Comparison of ENCODE assay signal across 14 cellular contexts in the genomic region with DNA sequence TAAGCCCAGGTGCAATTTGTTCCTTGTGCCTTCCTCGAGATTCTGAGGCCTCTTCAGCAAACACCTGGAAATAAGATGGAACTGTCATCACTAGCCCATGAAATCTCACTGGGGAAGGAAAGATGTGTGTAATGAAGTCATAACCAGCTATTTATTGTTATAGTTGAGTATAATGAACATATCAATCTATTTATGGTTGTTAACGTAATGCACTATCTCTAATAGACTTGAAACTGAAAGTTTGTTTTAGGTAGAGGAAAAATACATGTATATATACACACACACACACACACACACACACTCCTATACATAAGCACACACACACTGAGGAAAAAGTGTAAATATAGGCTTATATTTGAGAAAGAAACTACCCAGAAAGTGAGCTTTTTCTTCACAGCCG.
DNase-seq lines count a peak whose midpoint lies in the region; ATAC-seq and TF ChIP-seq lines count a peak whose summit lies in the region.
"Had no signal": no experiment of that assay in that cellular context is flagged by ENCODE, and none has a peak within 500 bp of the region (broad histone marks: within the 10 kb centered on the region; RNA-seq: fewer than 3 reads in every experiment).

No MANE protein-coding gene starts in this region.

- TF ChIP-seq CTCF in cardiac muscle cell (IDR thresholded peaks at IDR 0.05; ENCODE audit: low read depth, low read length) = no peak
- TF ChIP-seq CTCF in GM10266 (IDR thresholded peaks at IDR 0.05; ENCODE audit: control insufficient read depth, insufficient read depth, low read depth, missing control alignments) = no peak
- TF ChIP-seq CTCF in spleen (IDR thresholded peaks at IDR 0.05 in 8 of 11, conservative IDR thresholded peaks at IDR 0.05 in 3 of 11) = no peak

- H3K27me3 ChIP-seq in cardiac muscle cell (no peaks in the 10 kb centered on the region), Karpas-422 (ENCODE audit: low read length) (no peaks in the 10 kb centered on the region), spleen (replicated peaks in 1 of 7) (no peaks in the 10 kb centered on the region)
- H3K27me3 ChIP-seq: BE2C had no signal

- H3K4me1 ChIP-seq in cardiac muscle cell (ENCODE audit: low read depth) (peaks cover 31% of the 10 kb centered on the region), Karpas-422 (ENCODE audit: low read length) (peaks cover 100% of the 10 kb centered on the region), spleen (no peaks in the 10 kb centered on the region)
- H3K4me1 ChIP-seq: BE2C had no signal

- 85 to 92% (median 88%) methylated on average over 3 of the region's 3 CpGs for WGBS in spleen, 5 donors

- peak; percentile 68 for ATAC-seq in left ventricle myocardium superior
- ATAC-seq: GM23338 had no signal

- peaks cover 39% of the 10 kb centered on the region for H3K79me2 ChIP-seq in Karpas-422 (ENCODE audit: low read length)

- no peaks in the 10 kb centered on the region for H3K9me2 ChIP-seq in Karpas-422 (replicated peaks; ENCODE audit: insufficient read depth, low read length)

- H3K36me3 ChIP-seq in cardiac muscle cell = peaks cover 10% of the 10 kb centered on the region
- H3K36me3 ChIP-seq in Karpas-422 (ENCODE audit: insufficient read depth, low read length) = peaks cover 50% of the 10 kb centered on the region
- H3K36me3 ChIP-seq in spleen = peaks cover 2 to 100% (median 83%) of the 10 kb centered on the region in 6 donors
- H3K36me3 ChIP-seq: BE2C had no signal

- intact Hi-C loops in cardiac septum (cut with DNase I) = no loop called here
- intact Hi-C loops in left ventricle myocardium superior (cut with micrococcal nuclease) = no loop called here
- intact Hi-C loops in head of caudate nucleus (cut with DNase I) = no loop called here
- intact Hi-C loops in spleen (cut with DNase I; ENCODE audit: low total_unique reads) = no loop called here

- peak overlapping the region; percentile 62 for H3K4me2 ChIP-seq in Karpas-422 (ENCODE audit: low read depth, low read length, poor library complexity, severe bottlenecking)
- H3K4me2 ChIP-seq: GM23338 had no signal

- no peak overlapping the region for H2AFZ ChIP-seq in Karpas-422 (ENCODE audit: low read length)
- H2AFZ ChIP-seq: GM23338 had no signal

- no peak overlapping the region for H3K9ac ChIP-seq in Karpas-422 (ENCODE audit: low read length)

- DNase-seq in cardiac muscle cell (ENCODE audit: low read depth in 1 of 2, low spot score in 1 of 2) (no peak), cardiac septum (ENCODE audit: low spot score) (no peak), GM10266 (ENCODE audit: extremely low spot score) (peak; percentile 14), Karpas-422 (no peak), left ventricle myocardium superior (no peak), head of caudate nucleus (no peak), spleen (no peak)
- DNase-seq: CD4-positive, alpha-beta memory T cell; DMS79; EL; H7 had no signal

- H3K4me3 ChIP-seq in cardiac muscle cell = no peak overlapping the region
- H3K4me3 ChIP-seq in Karpas-422 (ENCODE audit: low read length) = no peak overlapping the region
- H3K4me3 ChIP-seq in spleen = no peak overlapping the region
- H3K4me3 ChIP-seq: GM23338 had no signal

- H3K27ac ChIP-seq in cardiac muscle cell = peak overlapping the region; percentile 65
- peak overlapping the region; percentile 89 for H3K27ac ChIP-seq in Karpas-422 (ENCODE audit: low read length)
- no peak overlapping the region for H3K27ac ChIP-seq in spleen
- H3K27ac ChIP-seq: C4-2B had no signal

- no peaks in the 10 kb centered on the region for H4K20me1 ChIP-seq in Karpas-422 (ENCODE audit: insufficient read depth, low read depth, low read length)

- no peaks in the 10 kb centered on the region for H3K9me3 ChIP-seq in cardiac muscle cell (ENCODE audit: low read depth)
- H3K9me3 ChIP-seq in Karpas-422 (ENCODE audit: low read length) = no peaks in the 10 kb centered on the region
- no peaks in the 10 kb centered on the region for H3K9me3 ChIP-seq in spleen
- H3K9me3 ChIP-seq: BE2C had no signal

- TF ChIP-seq POLR2A in spleen (IDR thresholded peaks at IDR 0.05) = no peak

Comparison
In these comparisons a context has a peak if more than half of its experiments do, and no peak if none do; other contexts are left out.
1. H3K27ac ChIP-seq: peak in cardiac muscle cell (single experiment) and Karpas-422 (single experiment); none in spleen (0 of 8).